In the genomic region with DNA sequence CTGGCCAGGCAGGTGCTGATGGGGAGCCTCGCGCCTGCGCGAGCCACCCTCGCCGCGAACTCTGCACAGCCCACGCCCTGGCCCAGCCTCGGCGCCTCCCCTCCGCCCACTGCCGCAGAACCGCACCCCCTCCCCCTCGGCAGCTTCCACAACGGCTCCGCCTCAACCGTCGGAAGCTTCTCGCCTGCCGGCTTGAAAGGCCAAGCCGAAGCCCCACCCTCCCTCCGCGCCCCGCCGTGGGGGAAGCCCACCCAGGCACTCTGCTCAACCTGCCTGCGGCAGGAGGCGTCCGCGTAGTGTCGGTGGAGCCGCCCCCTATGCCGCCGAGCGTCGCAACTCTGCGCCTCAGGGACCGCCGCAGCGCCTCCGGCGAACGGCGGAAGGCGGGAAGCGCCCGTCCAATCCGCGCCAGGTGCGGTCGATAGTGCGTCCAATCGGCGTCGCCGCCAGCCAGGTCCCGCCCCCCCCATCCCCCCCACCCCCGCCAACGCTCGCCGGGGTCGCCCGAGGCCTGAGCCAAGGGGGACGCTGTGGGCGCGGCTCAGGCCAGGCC, we compare ENCODE assay signal across 8 cellular contexts. TPM values are rescaled to one million over a fixed set of nuclear protein-coding genes. Genes with fewer than 3 reads are reported as not detected.
A peak's percentile ranks its signal among the peaks of the same experiment; 100 is the strongest.
DNase-seq lines count a peak whose midpoint lies in the region; ATAC-seq and TF ChIP-seq lines count a peak whose summit lies in the region.

A gene with protein sequence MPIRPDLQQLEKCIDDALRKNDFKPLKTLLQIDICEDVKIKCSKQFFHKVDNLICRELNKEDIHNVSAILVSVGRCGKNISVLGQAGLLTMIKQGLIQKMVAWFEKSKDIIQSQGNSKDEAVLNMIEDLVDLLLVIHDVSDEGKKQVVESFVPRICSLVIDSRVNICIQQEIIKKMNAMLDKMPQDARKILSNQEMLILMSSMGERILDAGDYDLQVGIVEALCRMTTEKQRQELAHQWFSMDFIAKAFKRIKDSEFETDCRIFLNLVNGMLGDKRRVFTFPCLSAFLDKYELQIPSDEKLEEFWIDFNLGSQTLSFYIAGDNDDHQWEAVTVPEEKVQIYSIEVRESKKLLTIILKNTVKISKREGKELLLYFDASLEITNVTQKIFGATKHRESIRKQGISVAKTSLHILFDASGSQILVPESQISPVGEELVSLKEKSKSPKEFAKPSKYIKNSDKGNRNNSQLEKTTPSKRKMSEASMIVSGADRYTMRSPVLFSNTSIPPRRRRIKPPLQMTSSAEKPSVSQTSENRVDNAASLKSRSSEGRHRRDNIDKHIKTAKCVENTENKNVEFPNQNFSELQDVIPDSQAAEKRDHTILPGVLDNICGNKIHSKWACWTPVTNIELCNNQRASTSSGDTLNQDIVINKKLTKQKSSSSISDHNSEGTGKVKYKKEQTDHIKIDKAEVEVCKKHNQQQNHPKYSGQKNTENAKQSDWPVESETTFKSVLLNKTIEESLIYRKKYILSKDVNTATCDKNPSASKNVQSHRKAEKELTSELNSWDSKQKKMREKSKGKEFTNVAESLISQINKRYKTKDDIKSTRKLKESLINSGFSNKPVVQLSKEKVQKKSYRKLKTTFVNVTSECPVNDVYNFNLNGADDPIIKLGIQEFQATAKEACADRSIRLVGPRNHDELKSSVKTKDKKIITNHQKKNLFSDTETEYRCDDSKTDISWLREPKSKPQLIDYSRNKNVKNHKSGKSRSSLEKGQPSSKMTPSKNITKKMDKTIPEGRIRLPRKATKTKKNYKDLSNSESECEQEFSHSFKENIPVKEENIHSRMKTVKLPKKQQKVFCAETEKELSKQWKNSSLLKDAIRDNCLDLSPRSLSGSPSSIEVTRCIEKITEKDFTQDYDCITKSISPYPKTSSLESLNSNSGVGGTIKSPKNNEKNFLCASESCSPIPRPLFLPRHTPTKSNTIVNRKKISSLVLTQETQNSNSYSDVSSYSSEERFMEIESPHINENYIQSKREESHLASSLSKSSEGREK (N-terminal part only) (minus strand): TSS at position 342 of the 553 bp plus-strand sequence. CDS start 11,224 bp downstream, outside the sequence.

- H3K4me1 ChIP-seq in BLaER1 = peaks cover 23% of the 10 kb centered on the region
- H3K4me1 ChIP-seq in A673 (ENCODE audit: insufficient read depth, low read length, poor library complexity, severe bottlenecking) = peaks cover 10% of the 10 kb centered on the region

- peaks cover 33% of the 10 kb centered on the region for H4K20me1 ChIP-seq in BLaER1

- H3K27ac ChIP-seq in BLaER1 (no peak within 1 kb of the TSS), dorsolateral prefrontal cortex (peak within 1 kb of the TSS in 55 of 59 donors; percentile 10 to 89 (median 68)), A673 (ENCODE audit: low read depth, low read length, poor library complexity, severe bottlenecking) (no peak within 1 kb of the TSS)

- ATAC-seq in HG02981 (IDR thresholded peaks at IDR 0.05; ENCODE audit: unreplicated experiment) (peak; percentile 27), HG03378 (IDR thresholded peaks at IDR 0.05; ENCODE audit: unreplicated experiment) (no peak)

- H3K36me3 ChIP-seq in BLaER1 (peaks cover 15% of the 10 kb centered on the region; the same call in 1 of the 2 replicates), A673 (ENCODE audit: insufficient read depth, low read length, poor library complexity, severe bottlenecking) (no peaks in the 10 kb centered on the region)

- intact Hi-C loops in dorsolateral prefrontal cortex (cut with DNase I) = loop anchor here in 1 of 2 donors (10.0 kb wide), 1 partner anchor 339 kb away; no protein-coding TSS in a partner anchor
- intact Hi-C loops in A673 (cut with micrococcal nuclease; ENCODE audit: unreplicated experiment) = no loop called here

- peak; percentile 72 for DNase-seq in activated CD4-positive, alpha-beta T cell treated with anti-CD3 and anti-CD28 coated beads for 48 hours
- DNase-seq in dorsolateral prefrontal cortex (peak in 4 of 10 donors; percentile 36 to 73 (median 56)), lung microvascular endothelial cell (ENCODE audit: low read depth in 2 of 2) (peak; percentile 18 to 61), A673 (ENCODE audit: low spot score) (no peak)
- peak; percentile 11 to 46 for DNase-seq in stimulated activated CD8-positive, alpha-beta memory T cell treated with anti-CD3 and anti-CD28 coated beads, Interleukin-4, amount 100 ng/mL, for 1 hour (ENCODE audit: low read depth in 2 of 2, low spot score in 1 of 2)

- H3K4me2 ChIP-seq in BLaER1 = peak within 1 kb of the TSS; percentile 59

- CTCF ChIA-PET in A673 (lab: Charles Lee) = interaction anchor here (0.5 kb wide), 1 partner anchor 177 kb away, joined by 7 read pairs; no protein-coding TSS in a partner anchor

- POLR2A ChIA-PET in A673 (lab: Charles Lee; ENCODE audit: low non-redundant PET) = no interaction called here

- H3K27me3 ChIP-seq in BLaER1 (0 out of 2 replicates have a peak, but pooled peaks cover 3% of the 10 kb centered on the region), dorsolateral prefrontal cortex (no peaks in the 10 kb centered on the region), A673 (replicated peaks; ENCODE audit: insufficient read depth, low read depth, low read length, poor library complexity) (no peaks in the 10 kb centered on the region)

- BruUV-seq in A673 (replicated peaks; lab: Mats Ljungman, UMichigan) = no TSS peak

- H3K9ac ChIP-seq in BLaER1 = no peak within 1 kb of the TSS

- peaks cover 12% of the 10 kb centered on the region for H3K9me3 ChIP-seq in BLaER1
- H3K9me3 ChIP-seq in A673 (ENCODE audit: low read depth, low read length, poor library complexity, severe bottlenecking) = no peaks in the 10 kb centered on the region

- TF ChIP-seq CTCF in dorsolateral prefrontal cortex (IDR thresholded peaks at IDR 0.05 in 54 of 56, conservative IDR thresholded peaks at IDR 0.05 in 2 of 56; ENCODE audit: low read depth in 1 of 56, partially characterized antibody in 56 of 56) (no peak), A673 (conservative IDR thresholded peaks at IDR 0.05; ENCODE audit: low read depth, low read length) (no peak)

- H3K4me3 ChIP-seq in BLaER1 (peak within 1 kb of the TSS; percentile 44; the same call in 1 of the 2 replicates), dorsolateral prefrontal cortex (peak within 1 kb of the TSS; percentile 55 to 93 (median 77)), A673 (ENCODE audit: low read depth, low read length, poor library complexity, severe bottlenecking) (no peak within 1 kb of the TSS)

RNA-seq across cellular contexts. Expression of the gene that starts here (rescaled TPM):
- 10 to 100 TPM in 66 of 120 experiments, 1 to 10 TPM in 54; 4.1 to 21.0 (median 10.6) TPM for total RNA-seq in dorsolateral prefrontal cortex
- total RNA-seq in lung microvascular endothelial cell = 0.44 and 1.2 TPM in 2 replicates
- total RNA-seq in A673 (2021) = 0.37 and 0.88 TPM in 2 replicates

Comparison
In these comparisons a context has a peak if more than half of its experiments do, and no peak if none do; other contexts are left out.
1. H3K27ac ChIP-seq: peak in dorsolateral prefrontal cortex (55 of 59); none in BLaER1 (single experiment) and A673 (single experiment).